In genomic region chr13:27403252-27403678, GRCh38 we compare ENCODE assay signal across 8 cellular contexts. TPM values are rescaled to one million over a fixed set of nuclear protein-coding genes. Genes with fewer than 3 reads are reported as not detected.
DNase-seq lines count a peak whose midpoint lies in the region; ATAC-seq, FAIRE-seq and TF ChIP-seq lines count a peak whose summit lies in the region.
"Had no signal": no experiment of that assay in that cellular context is flagged by ENCODE, and none has a peak within 500 bp of the region (broad histone marks: within the 10 kb centered on the region; RNA-seq: fewer than 3 reads in every experiment).

No MANE protein-coding gene starts in this region.

- H3K9ac ChIP-seq in subcutaneous abdominal adipose tissue (ENCODE audit: low read length in 5 of 5): peak overlapping the region in 2 of 5 donors; percentile 12 to 38

- peaks cover 5 to 31% (median 25%) of the 10 kb centered on the region in 5 donors for H3K4me1 ChIP-seq in subcutaneous abdominal adipose tissue (ENCODE audit: control insufficient read depth in 5 of 5, insufficient read depth in 5 of 5, low read length in 5 of 5)

- H3K9me3 ChIP-seq in subcutaneous abdominal adipose tissue (ENCODE audit: control insufficient read depth in 5 of 5, low read length in 5 of 5): no peaks in the 10 kb centered on the region

- no peaks in the 10 kb centered on the region for H3K27me3 ChIP-seq in bronchial epithelial cell (ENCODE audit: control insufficient read depth, insufficient read depth, low read length)
- H3K27me3 ChIP-seq in layer of hippocampus (ENCODE audit: control insufficient read depth, insufficient read depth, low read length): no peaks in the 10 kb centered on the region
- H3K27me3 ChIP-seq in subcutaneous abdominal adipose tissue (ENCODE audit: control insufficient read depth in 5 of 5, insufficient read depth in 4 of 5, low read length in 5 of 5): peaks cover 0 to 3% (median 0%) of the 10 kb centered on the region in 5 donors

- H3K4me3 ChIP-seq in bronchial epithelial cell (ENCODE audit: low read depth, low read length): no peak overlapping the region
- H3K4me3 ChIP-seq in subcutaneous abdominal adipose tissue (ENCODE audit: low read depth in 1 of 5, low read length in 5 of 5): no peak overlapping the region

- H3K27ac ChIP-seq in layer of hippocampus (ENCODE audit: low read depth, low read length): peak overlapping the region; percentile 78
- peak overlapping the region; percentile 87 for H3K27ac ChIP-seq in subcutaneous abdominal adipose tissue (ENCODE audit: low read depth, low read length)

- ATAC-seq in GM21447 (IDR thresholded peaks at IDR 0.05; ENCODE audit: unreplicated experiment): no peak

- no peak for FAIRE-seq in HTR-8/SVneo (lab: Jason Lieb, UNC)
- FAIRE-seq in bronchial epithelial cell (lab: Jason Lieb, UNC): no peak

- H3K4me1 Mint-ChIP-seq in activated CD4-positive, alpha-beta memory T cell treated with anti-CD3 and anti-CD28 coated beads, Interleukin-2, amount 10 ng/mL, durations not matched to agents 7 days and 5 days: peaks cover 9% of the 10 kb centered on the region

- CTCF ChIA-PET in activated CD4-positive, alpha-beta memory T cell treated with anti-CD3 and anti-CD28 coated beads, Interleukin-2, amount 10 ng/mL, durations not matched to agents 7 days and 5 days (lab: Charles Lee): interaction anchor here (1.2 kb wide), 1 partner anchor 424 kb away, joined by 3 read pairs; no protein-coding TSS in a partner anchor

- no peak overlapping the region for H3K27ac Mint-ChIP-seq in activated CD4-positive, alpha-beta memory T cell treated with anti-CD3 and anti-CD28 coated beads, Interleukin-2, amount 10 ng/mL, durations not matched to agents 7 days and 5 days
- H3K27ac Mint-ChIP-seq: activated CD4-positive, alpha-beta memory T cell treated with anti-CD3 and anti-CD28 coated beads for 36 hours had no signal

- H3K36me3 ChIP-seq in bronchial epithelial cell (ENCODE audit: control insufficient read depth, insufficient read depth, low read length): no peaks in the 10 kb centered on the region
- no peaks in the 10 kb centered on the region for H3K36me3 ChIP-seq in subcutaneous abdominal adipose tissue (ENCODE audit: control insufficient read depth in 5 of 5, insufficient read depth in 5 of 5, low read length in 5 of 5)

- no peaks in the 10 kb centered on the region for H3K9me3 Mint-ChIP-seq in activated CD4-positive, alpha-beta memory T cell treated with anti-CD3 and anti-CD28 coated beads, Interleukin-2, amount 10 ng/mL, durations not matched to agents 7 days and 5 days
- H3K9me3 Mint-ChIP-seq: activated CD4-positive, alpha-beta memory T cell treated with anti-CD3 and anti-CD28 coated beads for 36 hours had no signal

- TF ChIP-seq CTCF in bronchial epithelial cell (IDR thresholded peaks at IDR 0.05; ENCODE audit: insufficient read depth, low read length, severe bottlenecking): no peak

- DNase-seq in HTR-8/SVneo (ENCODE audit: insufficient read length, low spot score) (peak; percentile 28), bronchial epithelial cell (ENCODE audit: low read depth) (peak; percentile 38), T-helper 9 cell (no peak)
- DNase-seq in activated CD4-positive, alpha-beta memory T cell treated with anti-CD3 and anti-CD28 coated beads, Interleukin-2, amount 10 ng/mL, durations not matched to agents 7 days and 5 days: no peak
- DNase-seq: activated CD4-positive, alpha-beta memory T cell treated with anti-CD3 and anti-CD28 coated beads for 36 hours had no signal

- H3K27me3 Mint-ChIP-seq in activated CD4-positive, alpha-beta memory T cell treated with anti-CD3 and anti-CD28 coated beads, Interleukin-2, amount 10 ng/mL, durations not matched to agents 7 days and 5 days: peaks cover 10% of the 10 kb centered on the region

- H3K36me3 Mint-ChIP-seq in activated CD4-positive, alpha-beta memory T cell treated with anti-CD3 and anti-CD28 coated beads, Interleukin-2, amount 10 ng/mL, durations not matched to agents 7 days and 5 days (ENCODE audit: low read depth): no peaks in the 10 kb centered on the region
- H3K36me3 Mint-ChIP-seq: activated CD4-positive, alpha-beta memory T cell treated with anti-CD3 and anti-CD28 coated beads for 36 hours had no signal

- H3K4me3 Mint-ChIP-seq in activated CD4-positive, alpha-beta memory T cell treated with anti-CD3 and anti-CD28 coated beads, Interleukin-2, amount 10 ng/mL, durations not matched to agents 7 days and 5 days: no peak overlapping the region
- H3K4me3 Mint-ChIP-seq: activated CD4-positive, alpha-beta memory T cell treated with anti-CD3 and anti-CD28 coated beads for 36 hours had no signal

- POLR2A ChIA-PET in activated CD4-positive, alpha-beta memory T cell treated with anti-CD3 and anti-CD28 coated beads, Interleukin-2, amount 10 ng/mL, durations not matched to agents 7 days and 5 days (lab: Charles Lee): interaction anchor here (0.8 to 1.1 kb wide), 2 partner anchors 21 to 23 kb away, joined by 5 to 7 read pairs; partner anchors contain the start of gene GTF3A

RNA-seq across cellular contexts. Expression of gene GTF3A, which starts 21.2 kb away (rescaled TPM):
- total RNA-seq in bronchial epithelial cell: 100 and 163 TPM in 2 replicates
- 100 to 1,000 TPM; 187 to 189 TPM for total RNA-seq in activated CD4-positive, alpha-beta memory T cell treated with anti-CD3 and anti-CD28 coated beads, Interleukin-2, amount 10 ng/mL, durations not matched to agents 7 days and 5 days

RNA-seq across cellular contexts. Expression of gene MTIF3, which starts 47.1 kb away (rescaled TPM):
- total RNA-seq in bronchial epithelial cell: 30.5 and 48.9 TPM in 2 replicates
- total RNA-seq in activated CD4-positive, alpha-beta memory T cell treated with anti-CD3 and anti-CD28 coated beads, Interleukin-2, amount 10 ng/mL, durations not matched to agents 7 days and 5 days: 10 to 100 TPM; 61.6 to 61.8 TPM

Comparison
In these comparisons a context has a peak if more than half of its experiments do, and no peak if none do; other contexts are left out.
1. DNase-seq: peak in HTR-8/SVneo (single experiment) and bronchial epithelial cell (single experiment); none in T-helper 9 cell (single experiment) and activated CD4-positive, alpha-beta memory T cell treated with anti-CD3 and anti-CD28 coated beads, Interleukin-2, amount 10 ng/mL, durations not matched to agents 7 days and 5 days (single experiment).